Comparison of ENCODE assay signal across 9 cellular contexts in genomic region chr11:36508743-36509142, GRCh38. TPM values are rescaled to one million over a fixed set of nuclear protein-coding genes. Genes with fewer than 3 reads are reported as not detected.
DNase-seq lines count a peak whose midpoint lies in the region; ATAC-seq and TF ChIP-seq lines count a peak whose summit lies in the region.
"Had no signal": no experiment of that assay in that cellular context is flagged by ENCODE, and none has a peak within 500 bp of the region (broad histone marks: within the 10 kb centered on the region; RNA-seq: fewer than 3 reads in every experiment).

No MANE protein-coding gene starts in this region.

- peak overlapping the region; percentile 85 for H3K27ac ChIP-seq in A673 (ENCODE audit: low read depth, low read length, poor library complexity, severe bottlenecking)
- H3K27ac ChIP-seq in KMS-11, result no peak overlapping the region; the same call in 1 of the 2 replicates

- peak overlapping the region; percentile 75; the same call in 1 of the 2 replicates for H3K9ac ChIP-seq in KMS-11
- H3K9ac ChIP-seq in mucosa of stomach (ENCODE audit: low read length), result peak overlapping the region; percentile 93

- peak overlapping the region; percentile 44 for H3K4me2 ChIP-seq in KMS-11

- H3K27me3 ChIP-seq in A673 (replicated peaks; ENCODE audit: insufficient read depth, low read depth, low read length, poor library complexity) (no peaks in the 10 kb centered on the region), KMS-11 (ENCODE audit: insufficient read depth, low read depth) (no peaks in the 10 kb centered on the region), mucosa of stomach (ENCODE audit: control insufficient read depth, insufficient read depth, low read length) (no peaks in the 10 kb centered on the region)

- DNase-seq in A673 (ENCODE audit: low spot score) (no peak), cardiac fibroblast (ENCODE audit: low read depth in 2 of 2) (no peak), iPS-NIHi7 (ENCODE audit: extremely low spot score) (no peak), NCI-H1092 treated with DMSO at 0.1 percent for 48 hours (lab: John Stamatoyannopoulos, UW) (no peak)
- no peak for DNase-seq in stimulated activated naive CD4-positive, alpha-beta T cell (lab: John Stamatoyannopoulos, UW)
- DNase-seq: SHP77 treated with DMSO at 0.1 percent for 48 hours had no signal

- POLR2A ChIA-PET in A673 (lab: Charles Lee; ENCODE audit: low non-redundant PET), result no interaction called here

- peaks cover 13% of the 10 kb centered on the region; the same call in 1 of the 2 replicates for H3K79me2 ChIP-seq in KMS-11 (ENCODE audit: insufficient read depth, low read depth)

- H3K4me3 ChIP-seq in A673 (ENCODE audit: low read depth, low read length, poor library complexity, severe bottlenecking) (peak overlapping the region; percentile 73), KMS-11 (IDR thresholded peaks at IDR 0.05; ENCODE audit: insufficient read depth, low read depth, low read length) (no peak overlapping the region), cardiac fibroblast (replicated peaks in 1 of 2; ENCODE audit: low read depth in 2 of 2, low read length in 2 of 2) (peak overlapping the region; percentile 96 to 100), mucosa of stomach (ENCODE audit: low read length) (peak overlapping the region; percentile 90)

- no peak overlapping the region for H2AFZ ChIP-seq in KMS-11 (ENCODE audit: low read depth)

- no peaks in the 10 kb centered on the region for H3K36me3 ChIP-seq in A673 (ENCODE audit: insufficient read depth, low read length, poor library complexity, severe bottlenecking)
- no peaks in the 10 kb centered on the region for H3K36me3 ChIP-seq in KMS-11 (ENCODE audit: insufficient read depth)
- no peaks in the 10 kb centered on the region for H3K36me3 ChIP-seq in mucosa of stomach (ENCODE audit: control insufficient read depth, insufficient read depth, low read length)

- no peaks in the 10 kb centered on the region for H4K20me1 ChIP-seq in KMS-11 (ENCODE audit: insufficient read depth)

- H3K9me3 ChIP-seq in A673 (ENCODE audit: low read depth, low read length, poor library complexity, severe bottlenecking), result no peaks in the 10 kb centered on the region
- H3K9me3 ChIP-seq in mucosa of stomach (ENCODE audit: control insufficient read depth, low read length), result no peaks in the 10 kb centered on the region

- BruUV-seq in A673 (replicated peaks; lab: Mats Ljungman, UMichigan), result TSS peak; percentile 64

- H3K4me1 ChIP-seq in A673 (ENCODE audit: insufficient read depth, low read length, poor library complexity, severe bottlenecking) (peaks cover 9% of the 10 kb centered on the region), KMS-11 (ENCODE audit: low read depth, poor library complexity, severe bottlenecking) (peaks cover 8% of the 10 kb centered on the region), mucosa of stomach (ENCODE audit: control insufficient read depth, insufficient read depth, low read length) (no peaks in the 10 kb centered on the region)

- intact Hi-C loops in A673 (cut with micrococcal nuclease; ENCODE audit: unreplicated experiment), result no loop called here

- CTCF ChIA-PET in A673 (lab: Charles Lee), result interaction anchor here (0.6 to 2.8 kb wide), 7 partner anchors 16 to 399 kb away, joined by 3 to 7 read pairs (median 4); no protein-coding TSS in a partner anchor

- TF ChIP-seq CTCF in A673 (conservative IDR thresholded peaks at IDR 0.05; ENCODE audit: low read depth, low read length) (no peak), KMS-11 (conservative IDR thresholded peaks at IDR 0.05; ENCODE audit: low read depth, low read length) (no peak), cardiac fibroblast (IDR thresholded peaks at IDR 0.05; ENCODE audit: low read depth, low read length) (no peak)

- ATAC-seq in HG02678 (IDR thresholded peaks at IDR 0.05; ENCODE audit: unreplicated experiment), result no peak

RNA-seq across cellular contexts. Expression of gene TRAF6, which starts 1.3 kb away (rescaled TPM):
- total RNA-seq in A673 (2021), result 25.5 and 28.6 TPM in 2 replicates

RNA-seq across cellular contexts. Expression of gene RAG1, which starts 59.1 kb away (rescaled TPM):
- 0.07 and 0.11 TPM in 2 replicates for total RNA-seq in A673 (2021)
